ENCODE assay signal across 27 cellular contexts in the genomic region with DNA sequence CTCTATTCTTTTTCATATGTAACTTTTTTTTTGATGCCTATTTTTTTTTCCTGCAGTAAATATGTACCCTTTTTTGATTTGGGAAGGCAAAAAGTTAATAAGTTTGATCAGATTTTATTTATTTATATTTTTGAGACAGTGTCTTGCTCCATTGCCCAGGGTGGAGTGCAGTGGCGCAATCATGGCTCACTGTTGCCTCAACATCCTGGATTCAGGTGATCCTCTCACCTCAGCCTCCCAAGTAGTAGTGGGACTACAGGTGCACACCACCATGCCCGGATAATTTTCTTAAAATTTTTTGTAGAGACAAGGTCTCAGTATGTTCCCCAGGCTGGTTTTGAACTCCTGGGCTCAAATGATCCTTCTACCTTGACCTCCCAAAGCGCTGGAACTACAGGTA.
DNase-seq lines count a peak whose midpoint lies in the region; ATAC-seq, FAIRE-seq and TF ChIP-seq lines count a peak whose summit lies in the region.
"Had no signal": no experiment of that assay in that cellular context is flagged by ENCODE, and none has a peak within 500 bp of the region (broad histone marks: within the 10 kb centered on the region; RNA-seq: fewer than 3 reads in every experiment).

No MANE protein-coding gene starts in this region.

- TF ChIP-seq RAD21 in A549 (conservative IDR thresholded peaks at IDR 0.05 in 1 of 2, IDR thresholded peaks at IDR 0.05 in 1 of 2) (no peak), IMR-90 (IDR thresholded peaks at IDR 0.05; ENCODE audit: low read length) (no peak), H1 (IDR thresholded peaks at IDR 0.05 in 1 of 2, conservative IDR thresholded peaks at IDR 0.05 in 1 of 2; ENCODE audit: low read depth in 2 of 2, low read length in 2 of 2) (no peak)

- H3K18ac ChIP-seq in IMR-90 (ENCODE audit: low read depth, low read length) = no peak overlapping the region
- no peak overlapping the region for H3K18ac ChIP-seq in H1 (ENCODE audit: extremely low read depth, low read length)

- no peak for FAIRE-seq in A549 (lab: Jason Lieb, UNC)
- FAIRE-seq in H1 (lab: Jason Lieb, UNC) = no peak
- FAIRE-seq in GM19239 (lab: Jason Lieb, UNC) = no peak
- FAIRE-seq: A204.1, GM12878, GM12892, GM18507 had no signal

- H3K9ac ChIP-seq in IMR-90 (ENCODE audit: low read depth, low read length) (no peak overlapping the region), Karpas-422 (ENCODE audit: low read length) (no peak overlapping the region), H1 (replicated peaks in 1 of 4; ENCODE audit: extremely low read depth in 1 of 4, low read depth in 3 of 4, low read length in 3 of 4) (no peak overlapping the region)
- H3K9ac ChIP-seq: BLaER1 had no signal

- H4K20me1 ChIP-seq in IMR-90 (ENCODE audit: insufficient read depth, low read length) = peaks cover 3% of the 10 kb centered on the region; the same call in 1 of the 2 replicates
- no peaks in the 10 kb centered on the region for H4K20me1 ChIP-seq in Karpas-422 (ENCODE audit: insufficient read depth, low read depth, low read length)
- H4K20me1 ChIP-seq in H1 (replicated peaks in 1 of 2; ENCODE audit: control insufficient read depth in 1 of 2, insufficient read depth in 2 of 2, low read length in 2 of 2) = no peaks in the 10 kb centered on the region
- H4K20me1 ChIP-seq: BLaER1 had no signal

- no peak overlapping the region for H2BK12ac ChIP-seq in H1 (ENCODE audit: low read depth, low read length)

- CTCF ChIA-PET in A549 (lab: Yijun Ruan, JAX) (interaction anchor here (1.4 kb wide), 1 partner anchor 133 kb away, joined by 6 read pairs; the partner anchor contains the start of gene HECTD1), IMR-90 (lab: Yijun Ruan, JAX) (no interaction called here), H1 (lab: Charles Lee; ENCODE audit: partially characterized antibody) (interaction anchor here (1.1 kb wide), 1 partner anchor 11 kb away, joined by 3 read pairs; no protein-coding TSS in a partner anchor)

- no peak overlapping the region for H2AFZ ChIP-seq in IMR-90 (replicated peaks; ENCODE audit: low read length, poor library complexity)
- H2AFZ ChIP-seq in Karpas-422 (ENCODE audit: low read length) = no peak overlapping the region
- no peak overlapping the region for H2AFZ ChIP-seq in H1 (ENCODE audit: low read length)

- H4K5ac ChIP-seq in IMR-90 (ENCODE audit: low read depth, low read length) = no peak overlapping the region
- no peak overlapping the region for H4K5ac ChIP-seq in H1 (ENCODE audit: insufficient read length, low read depth, low read length)

- no peak overlapping the region for H3K4me2 ChIP-seq in A549
- no peak overlapping the region for H3K4me2 ChIP-seq in IMR-90 (ENCODE audit: low read depth, low read length)
- no peak overlapping the region for H3K4me2 ChIP-seq in Karpas-422 (ENCODE audit: low read depth, low read length, poor library complexity, severe bottlenecking)
- H3K4me2 ChIP-seq in H1 (ENCODE audit: insufficient read depth in 1 of 2, low read depth in 2 of 2, low read length in 2 of 2) = no peak overlapping the region
- H3K4me2 ChIP-seq: BLaER1 had no signal

- H2BK20ac ChIP-seq in IMR-90 (ENCODE audit: low read depth, low read length) (no peak overlapping the region), H1 (ENCODE audit: low read length) (no peak overlapping the region)

- H3K79me2 ChIP-seq in Karpas-422 (ENCODE audit: low read length) = peaks cover 4% of the 10 kb centered on the region; the same call in 1 of the 2 replicates
- no peaks in the 10 kb centered on the region for H3K79me2 ChIP-seq in H1 (ENCODE audit: control insufficient read depth in 1 of 2, insufficient read depth in 2 of 2, low read length in 2 of 2)

- WGBS in A549 (ENCODE audit: missing lambda C conversion rate) = 97% methylated on average over 3 of the region's 3 CpGs
- no CpG with 5 or more reads among the region's 3 CpGs for WGBS in IMR-90 (ENCODE audit: extremely low coverage in 2 of 2, insufficient read length in 1 of 2), 2 experiments
- WGBS in H1 (ENCODE audit: extremely low coverage in 1 of 2, insufficient coverage in 1 of 2, insufficient read length in 1 of 2, insufficient replicate concordance in 2 of 2, low coverage in 1 of 2, low lambda C conversion rate in 2 of 2, missing lambda C conversion rate in 1 of 2), 2 experiments = 100% methylated on average over 3 of the region's 3 CpGs; no CpG with 5 or more reads in 1 of the 2 experiments

- H3K27me3 ChIP-seq in IMR-90 (ENCODE audit: control insufficient read depth, insufficient read depth, low read length) = no peaks in the 10 kb centered on the region
- H3K27me3 ChIP-seq in Karpas-422 (ENCODE audit: low read length) = no peaks in the 10 kb centered on the region
- no peaks in the 10 kb centered on the region for H3K27me3 ChIP-seq in H1 (replicated peaks in 1 of 4; ENCODE audit: control insufficient read depth in 3 of 4, extremely low read depth in 1 of 4, insufficient read depth in 3 of 4, low read length in 3 of 4)
- H3K27me3 ChIP-seq: BE2C, BLaER1 had no signal

- POLR2A ChIA-PET in A549 (lab: Yijun Ruan, JAX) = no interaction called here
- POLR2A ChIA-PET in IMR-90 (lab: Charles Lee; ENCODE audit: unreplicated experiment) = no interaction called here
- POLR2A ChIA-PET in H1 (lab: Charles Lee; ENCODE audit: partially characterized antibody) = no interaction called here

- H3K4ac ChIP-seq in IMR-90 (ENCODE audit: low read depth, low read length) = no peak overlapping the region
- no peak overlapping the region for H3K4ac ChIP-seq in H1 (replicated peaks; ENCODE audit: insufficient read length, low read depth, low read length)

- intact Hi-C loops in IMR-90 (cut with micrococcal nuclease) = no loop called here

- BruUV-seq in IMR-90 (replicated peaks; lab: Mats Ljungman, UMichigan) = no TSS peak

- DNase-seq in A549 (ENCODE audit: low read depth in 1 of 2, low spot score in 1 of 2) (no peak), IMR-90 (no peak), Karpas-422 (no peak), H1 (ENCODE audit: low read depth in 1 of 2, low spot score in 2 of 2) (no peak), T-helper 1 cell (no peak), AML-193 (lab: John Stamatoyannopoulos, UW) (no peak), GM19239 (ENCODE audit: insufficient read length, low spot score) (no peak)
- no peak for DNase-seq in activated CD4-positive, alpha-beta T cell treated with anti-CD3 and anti-CD28 coated beads, Interleukin-2, amount 50 U/mL, for 48 hours
- DNase-seq: 8988T; BE2C; C1 segment of cervical spinal cord; CD4-positive, alpha-beta memory T cell; CD4-positive, CD25-positive, alpha-beta regulatory T cell; CD8-positive, alpha-beta memory T cell; COR-L47; DMS 273 treated with DMSO at 0.1 percent for 48 hours; DMS153; DMS53; DMS79; DND-41; EL; GDM1 had no signal

- H3K36me3 ChIP-seq in IMR-90 (ENCODE audit: control insufficient read depth, insufficient read depth, low read length) (peaks cover 9% of the 10 kb centered on the region), Karpas-422 (ENCODE audit: insufficient read depth, low read length) (peaks cover 35% of the 10 kb centered on the region; the same call in 1 of the 2 replicates), H1 (ENCODE audit: control insufficient read depth in 2 of 4, insufficient read depth in 4 of 4, low read length in 3 of 4) (peaks cover 0 to 2% (median 0%) of the 10 kb centered on the region in 4 experiments; a peak in 1 of 8 replicates)
- H3K36me3 ChIP-seq: BLaER1 had no signal

- H4K8ac ChIP-seq in IMR-90 (ENCODE audit: low read depth in 2 of 2, low read length in 2 of 2) (no peak overlapping the region), H1 (ENCODE audit: extremely low read depth, insufficient read depth, low read length) (no peak overlapping the region)

- peaks cover 3% of the 10 kb centered on the region for H3K9me1 ChIP-seq in IMR-90 (ENCODE audit: insufficient read depth, low read length)

- dilution Hi-C loops in IMR-90 (cut with HindIII; ENCODE audit: low sequenced_read_pairs, unreplicated experiment) = no loop called here

- in situ Hi-C loops in IMR-90 (cut with MboI; ENCODE audit: low sequenced_read_pairs) = no loop called here

- ATAC-seq in A549 = no peak
- ATAC-seq in IMR-90 (ENCODE audit: low read depth) = no peak
- ATAC-seq: GM12878 had no signal

- TF ChIP-seq EP300 in A549 (IDR thresholded peaks at IDR 0.05) = no peak
- no peak for TF ChIP-seq EP300 in H1 (IDR thresholded peaks at IDR 0.05; ENCODE audit: borderline replicate concordance in 1 of 2, low read depth in 2 of 2, low read length in 2 of 2)

- H2BK5ac ChIP-seq in IMR-90 (ENCODE audit: low read depth, low read length, poor library complexity, severe bottlenecking) (peak overlapping the region; percentile 84), H1 (ENCODE audit: low read depth, low read length) (no peak overlapping the region)

- H3K4me3 ChIP-seq in A549 (no peak overlapping the region), IMR-90 (ENCODE audit: insufficient read depth, low read depth, low read length) (no peak overlapping the region), Karpas-422 (ENCODE audit: low read length) (no peak overlapping the region), H1 (ENCODE audit: extremely low read depth in 1 of 4, insufficient read depth in 2 of 4, low read depth in 3 of 4, low read length in 4 of 4) (no peak overlapping the region)
- H3K4me3 ChIP-seq: BLaER1, GM12878 had no signal

- H3K9me2 ChIP-seq in Karpas-422 (replicated peaks; ENCODE audit: insufficient read depth, low read length) = no peaks in the 10 kb centered on the region

- H2BK120ac ChIP-seq in IMR-90 (ENCODE audit: low read depth, low read length) = no peak overlapping the region; the same call in 1 of the 2 replicates
- no peak overlapping the region for H2BK120ac ChIP-seq in H1 (replicated peaks; ENCODE audit: low read depth, low read length)

- H3K27ac ChIP-seq in A549 (no peak overlapping the region), IMR-90 (ENCODE audit: insufficient read depth, low read length) (no peak overlapping the region; the same call in 1 of the 2 replicates), Karpas-422 (ENCODE audit: low read length) (peak overlapping the region; percentile 52; the same call in 1 of the 2 replicates), H1 (ENCODE audit: low read depth, low read length) (no peak overlapping the region)
- H3K27ac ChIP-seq: BLaER1 had no signal

- H2AK5ac ChIP-seq in IMR-90 (ENCODE audit: low read depth, low read length) (peak overlapping the region; percentile 64), H1 (ENCODE audit: low read depth, low read length) (no peak overlapping the region)

- H3K14ac ChIP-seq in IMR-90 (replicated peaks; ENCODE audit: low read depth, low read length) (no peak overlapping the region; the same call in 1 of the 2 replicates), H1 (ENCODE audit: insufficient read length) (no peak overlapping the region)

- no peak overlapping the region for H3K23ac ChIP-seq in IMR-90 (ENCODE audit: low read depth, low read length)
- H3K23ac ChIP-seq in H1 (ENCODE audit: insufficient read length) = no peak overlapping the region

- peak overlapping the region; percentile 44; the same call in 2 of the 3 replicates for H2BK15ac ChIP-seq in IMR-90 (ENCODE audit: low read depth, low read length)
- H2BK15ac ChIP-seq in H1 (ENCODE audit: low read length) = no peak overlapping the region

- no peaks in the 10 kb centered on the region; a peak in 1 of 4 replicates for H3K79me1 ChIP-seq in IMR-90 (ENCODE audit: low read depth in 1 of 2, low read length in 2 of 2)
- no peaks in the 10 kb centered on the region for H3K79me1 ChIP-seq in H1 (ENCODE audit: low read depth, low read length)

- no peaks in the 10 kb centered on the region for H3K23me2 ChIP-seq in H1 (ENCODE audit: low read depth, low read length)

- TF ChIP-seq CTCF in A549 (IDR thresholded peaks at IDR 0.05) (no peak), IMR-90 (conservative IDR thresholded peaks at IDR 0.05; ENCODE audit: low read depth, low read length) (no peak), H1 (IDR thresholded peaks at IDR 0.05; ENCODE audit: control extremely low read depth in 1 of 3, insufficient read depth in 1 of 3, low read depth in 1 of 3, low read length in 3 of 3) (no peak)

- no peaks in the 10 kb centered on the region for H3K9me3 ChIP-seq in A549
- no peaks in the 10 kb centered on the region for H3K9me3 ChIP-seq in IMR-90 (ENCODE audit: control insufficient read depth, insufficient read depth, low read length)
- no peaks in the 10 kb centered on the region for H3K9me3 ChIP-seq in Karpas-422 (ENCODE audit: low read length)
- no peaks in the 10 kb centered on the region for H3K9me3 ChIP-seq in H1 (ENCODE audit: insufficient read depth in 2 of 2, low read depth in 1 of 2, low read length in 1 of 2)
- H3K9me3 ChIP-seq: BE2C, BLaER1 had no signal

- no peak overlapping the region for H2AK9ac ChIP-seq in IMR-90 (replicated peaks; ENCODE audit: low read depth, low read length, poor library complexity)

- H4K91ac ChIP-seq in IMR-90 (ENCODE audit: insufficient read depth, low read depth, low read length) (no peak overlapping the region), H1 (replicated peaks; ENCODE audit: insufficient read length, low read length) (no peak overlapping the region)

- H3K56ac ChIP-seq in IMR-90 (ENCODE audit: extremely low read depth, insufficient read depth, low read length) (no peak overlapping the region), H1 (replicated peaks; ENCODE audit: insufficient read length, low read depth, low read length) (no peak overlapping the region)

- H3K4me1 ChIP-seq in A549 = peaks cover 7% of the 10 kb centered on the region; the same call in 2 of the 3 replicates
- H3K4me1 ChIP-seq in IMR-90 (ENCODE audit: control insufficient read depth, insufficient read depth, low read length) = peaks cover 2% of the 10 kb centered on the region
- H3K4me1 ChIP-seq in Karpas-422 (ENCODE audit: low read length) = peaks cover 34% of the 10 kb centered on the region
- no peaks in the 10 kb centered on the region for H3K4me1 ChIP-seq in H1 (replicated peaks in 1 of 4; ENCODE audit: control insufficient read depth in 3 of 4, insufficient read depth in 4 of 4, low read length in 3 of 4)
- H3K4me1 ChIP-seq: BE2C, BLaER1 had no signal

- TF ChIP-seq POLR2A in A549 (IDR thresholded peaks at IDR 0.05; ENCODE audit: low read length) (no peak), IMR-90 (IDR thresholded peaks at IDR 0.05; ENCODE audit: low read depth, low read length) (no peak), H1 (IDR thresholded peaks at IDR 0.05; ENCODE audit: control extremely low read depth in 1 of 2, low read depth in 2 of 2, low read length in 2 of 2) (no peak)

Comparison
In these comparisons a context has a peak if more than half of its experiments do, and no peak if none do; other contexts are left out.
1. Of the 18 proteins assayed by ChIP-seq in both H1 and A549: peak only in H1: none; only in A549: none; in both: CEBPB; in neither: 17.